In genomic region chr6:16392010-16392409, GRCh38 we compare ENCODE assay signal across 1 cellular context.
TF ChIP-seq lines count a peak whose summit lies in the region.

No MANE protein-coding gene starts in this region.

TF ChIP-seq in IMR-90, 13 proteins besides CTCF, POLR2A, EP300 and RAD21:
- no peak for TF ChIP-seq CHD1 (IDR thresholded peaks at IDR 0.05; ENCODE audit: low read depth, low read length)
- TF ChIP-seq USF2 (IDR thresholded peaks at IDR 0.05; ENCODE audit: low read depth, low read length) = no peak
- no peak for TF ChIP-seq MXI1 (IDR thresholded peaks at IDR 0.05; ENCODE audit: borderline replicate concordance, low read depth, low read length)
- no peak for TF ChIP-seq BHLHE40 (IDR thresholded peaks at IDR 0.05; ENCODE audit: low read depth, low read length)
- TF ChIP-seq ELK1 (IDR thresholded peaks at IDR 0.05; ENCODE audit: borderline replicate concordance, low read depth, low read length) = no peak
- TF ChIP-seq MAZ (IDR thresholded peaks at IDR 0.05; ENCODE audit: borderline replicate concordance, low read depth, low read length) = no peak
- no peak for TF ChIP-seq FOS (IDR thresholded peaks at IDR 0.05; ENCODE audit: low read depth, low read length)
- no peak for TF ChIP-seq NFE2L2 (IDR thresholded peaks at IDR 0.05; ENCODE audit: low read depth, low read length)
